ENCODE assay signal across 8 cellular contexts in genomic region chr15:89112341-89112971, GRCh38. TPM values are rescaled to one million over a fixed set of nuclear protein-coding genes. Genes with fewer than 3 reads are reported as not detected.
DNase-seq lines count a peak whose midpoint lies in the region; ATAC-seq and TF ChIP-seq lines count a peak whose summit lies in the region.

No MANE protein-coding gene starts in this region.

- H3K9ac ChIP-seq in skeletal muscle tissue (ENCODE audit: low read depth in 1 of 3, low read length in 3 of 3): peak overlapping the region in 1 of 3 donors; percentile 17

- CTCF ChIA-PET in GM10248 (lab: Yijun Ruan, JAX): interaction anchor here (0.8 to 12.0 kb wide), 12 partner anchors 8 to 94 kb away, joined by 3 to 123 read pairs (median 6); no protein-coding TSS in a partner anchor

- TF ChIP-seq CTCF in GM10248 (IDR thresholded peaks at IDR 0.05; ENCODE audit: control extremely low read depth, extremely low read depth, low read depth, missing control alignments) (no peak), esophagus squamous epithelium (IDR thresholded peaks at IDR 0.05) (no peak)

- H3K27ac ChIP-seq in esophagus squamous epithelium: peak overlapping the region in 3 of 4 donors; percentile 81 to 94 (median 84)
- peak overlapping the region; percentile 61 for H3K27ac ChIP-seq in skeletal muscle tissue (ENCODE audit: low read depth, low read length)

- H3K27me3 ChIP-seq in esophagus squamous epithelium (no peaks in the 10 kb centered on the region), skeletal muscle tissue (ENCODE audit: control insufficient read depth in 3 of 3, insufficient read depth in 3 of 3, low read length in 3 of 3) (no peaks in the 10 kb centered on the region)

- peak; percentile 92 for ATAC-seq in GM21529 (IDR thresholded peaks at IDR 0.05; ENCODE audit: unreplicated experiment)

- intact Hi-C loops in esophagus squamous epithelium (cut with DNase I): no loop called here

- POLR2A ChIA-PET in GM10248 (lab: Yijun Ruan, JAX): interaction anchor here (0.5 kb wide), 1 partner anchor 19 kb away, joined by 3 read pairs; no protein-coding TSS in a partner anchor

- H3K4me1 ChIP-seq in esophagus squamous epithelium (peaks cover 17 to 80% (median 43%) of the 10 kb centered on the region in 3 donors), skeletal muscle tissue (ENCODE audit: control insufficient read depth in 3 of 3, insufficient read depth in 3 of 3, low read length in 3 of 3) (peaks cover 27 to 51% (median 50%) of the 10 kb centered on the region in 3 donors)

- DNase-seq in GM10248 (ENCODE audit: extremely low spot score) (peak; percentile 60), LoVo (ENCODE audit: low spot score) (peak; percentile 93), esophagus squamous epithelium (lab: John Stamatoyannopoulos, UW) (no peak), DMS79 treated with DMSO at 0.1 percent for 48 hours (lab: John Stamatoyannopoulos, UW) (no peak), islet precursor cell (no peak), occipital lobe (lab: John Stamatoyannopoulos, UW) (no peak)

- H3K4me3 ChIP-seq in esophagus squamous epithelium: no peak overlapping the region
- no peak overlapping the region for H3K4me3 ChIP-seq in skeletal muscle tissue (ENCODE audit: low read length in 3 of 3)

- H3K36me3 ChIP-seq in esophagus squamous epithelium: peaks cover 0 to 28% (median 0%) of the 10 kb centered on the region in 3 donors
- H3K36me3 ChIP-seq in skeletal muscle tissue (ENCODE audit: control insufficient read depth in 3 of 3, insufficient read depth in 3 of 3, low read length in 3 of 3): peaks cover 2 to 11% (median 4%) of the 10 kb centered on the region in 3 donors

- H3K9me3 ChIP-seq in esophagus squamous epithelium (no peaks in the 10 kb centered on the region), skeletal muscle tissue (ENCODE audit: control insufficient read depth in 3 of 3, low read length in 3 of 3) (no peaks in the 10 kb centered on the region)

- WGBS in esophagus squamous epithelium, 2 donors: 33 to 44% methylated on average over 1 of the region's 1 CpG

- no peak for TF ChIP-seq POLR2A in esophagus squamous epithelium (IDR thresholded peaks at IDR 0.05)

RNA-seq across cellular contexts. Expression of gene ABHD2, which starts 24.2 kb away (rescaled TPM):
- total RNA-seq in esophagus squamous epithelium (10 to 100 TPM; 31.0 to 49.3 (median 35.3) TPM), skeletal muscle tissue (23.0 TPM), occipital lobe (55.2 TPM)

Comparison
In these comparisons a context has a peak if more than half of its experiments do, and no peak if none do; other contexts are left out.
1. DNase-seq: peak in GM10248 (single experiment) and LoVo (single experiment); none in esophagus squamous epithelium (single experiment), DMS79 treated with DMSO at 0.1 percent for 48 hours (single experiment), islet precursor cell (single experiment) and occipital lobe (single experiment).